ENCODE assay signal across 1 cellular context in genomic region chr3:113947372-113948014, GRCh38.
TF ChIP-seq lines count a peak whose summit lies in the region.

Gene ZDHHC23, plus strand, starts transcription at chr3:113948013. Its CDS starts 790 bp downstream, at chr3:113948803.

TF ChIP-seq in Ishikawa, 13 proteins besides CTCF, POLR2A, EP300 and RAD21 (continued from another document):
- TF ChIP-seq NFIC (IDR thresholded peaks at IDR 0.05) (peak; percentile 27; the same call in 1 of the 2 replicates), EGR1 (IDR thresholded peaks at IDR 0.05) (no peak), TEAD4 (IDR thresholded peaks at IDR 0.05) (no peak), ZBTB7A (IDR thresholded peaks at IDR 0.05; ENCODE audit: low read depth) (no peak), CREB1 (IDR thresholded peaks at IDR 0.05; ENCODE audit: low read depth) (no peak), MAX (IDR thresholded peaks at IDR 0.05) (peak; percentile 8; the same call in 1 of the 2 replicates)
